In genomic region chr7:131011437-131011752, GRCh38 we compare ENCODE assay signal across 9 cellular contexts.
DNase-seq lines count a peak whose midpoint lies in the region; ATAC-seq and TF ChIP-seq lines count a peak whose summit lies in the region.
"Had no signal": no experiment of that assay in that cellular context is flagged by ENCODE, and none has a peak within 500 bp of the region (broad histone marks: within the 10 kb centered on the region; RNA-seq: fewer than 3 reads in every experiment).

No MANE protein-coding gene starts in this region.

- H3K9me3 ChIP-seq in PC-9 (ENCODE audit: insufficient read depth, low read depth) (no peaks in the 10 kb centered on the region), colonic mucosa (no peaks in the 10 kb centered on the region), Caco-2 (no peaks in the 10 kb centered on the region), WERI-Rb-1 (ENCODE audit: severe bottlenecking) (no peaks in the 10 kb centered on the region)

- H3K4me2 ChIP-seq in PC-9 = no peak overlapping the region

- H3K4me3 Mint-ChIP-seq in osteocyte (ENCODE audit: unreplicated experiment) (no peak overlapping the region), Caco-2 (ENCODE audit: unreplicated experiment) (no peak overlapping the region)

- CTCF ChIA-PET in PC-9 (lab: Charles Lee) = interaction anchor here (0.7 kb wide), 1 partner anchor 9 kb away, joined by 3 read pairs; no protein-coding TSS in a partner anchor
- CTCF ChIA-PET in Caco-2 (lab: Charles Lee) = no interaction called here

- H3K27ac Mint-ChIP-seq in osteocyte (ENCODE audit: unreplicated experiment) = peak overlapping the region; percentile 96
- no peak overlapping the region for H3K27ac Mint-ChIP-seq in Caco-2 (ENCODE audit: unreplicated experiment)

- no peak for ATAC-seq in GM19351 (IDR thresholded peaks at IDR 0.05; ENCODE audit: unreplicated experiment)

- BruUV-seq in PC-9 (replicated peaks; lab: Mats Ljungman, UMichigan) = no TSS peak
- BruUV-seq in Caco-2 (replicated peaks; lab: Mats Ljungman, UMichigan) = no TSS peak

- POLR2A ChIA-PET in PC-9 (lab: Charles Lee; ENCODE audit: unreplicated experiment) = interaction anchor here (0.5 to 0.7 kb wide), 2 partner anchors 23 to 404 kb away, joined by 4 to 10 read pairs; no protein-coding TSS in a partner anchor
- POLR2A ChIA-PET in Caco-2 (lab: Charles Lee) = no interaction called here

- H3K4me1 ChIP-seq in PC-9 (replicated peaks; ENCODE audit: insufficient read depth) = peaks cover 99% of the 10 kb centered on the region
- H3K4me1 ChIP-seq in colonic mucosa = peaks cover 20% of the 10 kb centered on the region
- peaks cover 11% of the 10 kb centered on the region; the same call in 1 of the 2 replicates for H3K4me1 ChIP-seq in Caco-2

- H3K4me3 ChIP-seq in PC-9 (no peak overlapping the region), colonic mucosa (no peak overlapping the region), Caco-2 (ENCODE audit: low read depth, low read length) (no peak overlapping the region), WERI-Rb-1 (ENCODE audit: low read depth, low read length) (no peak overlapping the region)

- peaks cover 94% of the 10 kb centered on the region for H3F3A ChIP-seq in PC-9 (ENCODE audit: insufficient read depth, low read depth)

- no peaks in the 10 kb centered on the region for H3K9me2 ChIP-seq in PC-9 (ENCODE audit: insufficient read depth)

- H3K27ac ChIP-seq in PC-9 (peak overlapping the region; percentile 60; the same call in 1 of the 2 replicates), colonic mucosa (peak overlapping the region; percentile 36), WERI-Rb-1 (no peak overlapping the region)

- H4K20me1 ChIP-seq in PC-9 (ENCODE audit: insufficient read depth) = peaks cover 48% of the 10 kb centered on the region

- H3K79me2 ChIP-seq in PC-9 (ENCODE audit: low read depth) = peaks cover 98% of the 10 kb centered on the region

- H3K9me3 Mint-ChIP-seq in osteocyte (ENCODE audit: unreplicated experiment) (no peaks in the 10 kb centered on the region), Caco-2 (ENCODE audit: unreplicated experiment) (no peaks in the 10 kb centered on the region)

- H3K27me3 Mint-ChIP-seq in osteocyte (ENCODE audit: unreplicated experiment) = no peaks in the 10 kb centered on the region
- H3K27me3 Mint-ChIP-seq in Caco-2 (ENCODE audit: insufficient read depth, unreplicated experiment) = no peaks in the 10 kb centered on the region

- intact Hi-C loops in PC-9 (cut with micrococcal nuclease; ENCODE audit: unreplicated experiment) = no loop called here
- intact Hi-C loops in colonic mucosa (cut with DNase I) = no loop called here
- intact Hi-C loops in Caco-2 (cut with micrococcal nuclease; ENCODE audit: unreplicated experiment) = no loop called here

- no peak overlapping the region for H3K9ac ChIP-seq in colonic mucosa (ENCODE audit: low read depth in 2 of 2, low read length in 2 of 2)

- H3K36me3 Mint-ChIP-seq in osteocyte (ENCODE audit: unreplicated experiment) (no peaks in the 10 kb centered on the region), Caco-2 (ENCODE audit: insufficient read depth, unreplicated experiment) (no peaks in the 10 kb centered on the region)

- H3K4me1 Mint-ChIP-seq in osteocyte (ENCODE audit: unreplicated experiment) = peaks cover 93% of the 10 kb centered on the region
- H3K4me1 Mint-ChIP-seq in Caco-2 (ENCODE audit: low read depth, unreplicated experiment) = no peaks in the 10 kb centered on the region

- DNase-seq in Daoy (ENCODE audit: low read depth) (peak; percentile 47), PC-9 (no peak), colonic mucosa (no peak), osteocyte (ENCODE audit: extremely low spot score, unreplicated experiment) (no peak), Caco-2 (no peak), KG1 (lab: John Stamatoyannopoulos, UW) (no peak), WERI-Rb-1 (no peak)
- DNase-seq: NCI-H1417 treated with DMSO at 0.1 percent for 48 hours had no signal

- TF ChIP-seq CTCF in PC-9 (conservative IDR thresholded peaks at IDR 0.05) (no peak), colonic mucosa (IDR thresholded peaks at IDR 0.05) (no peak), osteocyte (IDR thresholded peaks at IDR 0.05) (no peak), Caco-2 (IDR thresholded peaks at IDR 0.05; ENCODE audit: insufficient read depth in 1 of 2, low read depth in 1 of 2, low read length in 1 of 2, severe bottlenecking in 1 of 2, unreplicated experiment in 1 of 2) (no peak), WERI-Rb-1 (IDR thresholded peaks at IDR 0.05; ENCODE audit: low read depth, low read length) (no peak)

- no peaks in the 10 kb centered on the region for H3K27me3 ChIP-seq in PC-9 (ENCODE audit: insufficient read depth, low read depth)
- H3K27me3 ChIP-seq in colonic mucosa = no peaks in the 10 kb centered on the region
- no peaks in the 10 kb centered on the region for H3K27me3 ChIP-seq in Caco-2 (replicated peaks; ENCODE audit: control insufficient read depth, insufficient read depth, low read length)
- no peaks in the 10 kb centered on the region for H3K27me3 ChIP-seq in WERI-Rb-1 (ENCODE audit: insufficient read depth, low read depth, severe bottlenecking)

- H3K36me3 ChIP-seq in PC-9 (ENCODE audit: low read depth) = peaks cover 29% of the 10 kb centered on the region; the same call in 1 of the 2 replicates
- no peaks in the 10 kb centered on the region for H3K36me3 ChIP-seq in colonic mucosa
- H3K36me3 ChIP-seq in Caco-2 (ENCODE audit: control insufficient read depth, insufficient read depth, low read length) = no peaks in the 10 kb centered on the region
- no peaks in the 10 kb centered on the region for H3K36me3 ChIP-seq in WERI-Rb-1

- no peak overlapping the region for H2AFZ ChIP-seq in PC-9
